Comparison of ENCODE assay signal across 9 cellular contexts in the genomic region with DNA sequence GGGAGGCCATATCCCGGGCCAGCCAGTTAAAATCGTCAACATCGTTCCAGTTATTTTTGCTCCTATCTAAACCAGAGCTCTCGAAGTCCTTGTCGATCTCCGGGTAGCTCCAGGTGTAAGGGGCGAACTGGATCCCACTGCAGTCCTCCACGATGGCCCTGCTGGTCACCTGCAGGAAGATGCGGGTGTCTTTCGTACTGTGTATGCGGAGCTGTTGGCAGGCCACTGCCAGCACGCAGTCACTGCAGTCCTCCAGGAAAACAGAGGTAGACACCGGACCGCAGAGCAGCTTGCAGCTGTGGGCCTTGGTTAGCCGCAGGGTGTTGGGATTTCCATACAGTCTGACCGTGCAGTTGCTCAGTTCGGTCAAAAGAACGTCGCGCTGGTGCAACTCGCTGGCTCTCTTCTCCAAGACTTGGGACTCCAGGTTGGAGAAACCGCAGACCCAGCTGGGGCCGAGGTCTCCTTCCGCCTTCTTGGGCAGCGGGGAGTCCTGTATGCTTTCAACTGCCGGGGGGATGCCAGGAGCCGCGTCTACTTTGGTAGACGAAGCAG. TPM values are rescaled to one million over a fixed set of nuclear protein-coding genes. Genes with fewer than 3 reads are reported as not detected.
DNase-seq lines count a peak whose midpoint lies in the region; ATAC-seq and TF ChIP-seq lines count a peak whose summit lies in the region.
"Had no signal": no experiment of that assay in that cellular context is flagged by ENCODE, and none has a peak within 500 bp of the region (broad histone marks: within the 10 kb centered on the region; RNA-seq: fewer than 3 reads in every experiment).

No MANE protein-coding gene starts in this region.

- peak overlapping the region; percentile 89 to 100 (median 100) for H3K4me3 Mint-ChIP-seq in T-cell

- peaks cover 27 to 35% (median 33%) of the 10 kb centered on the region in 3 donors for H3K4me1 Mint-ChIP-seq in T-cell

- peak overlapping the region; percentile 6 for H2AK5ac ChIP-seq in mesenchymal stem cell (ENCODE audit: low read length, severe bottlenecking)

- peak overlapping the region in 1 of 2 experiments; percentile 10 for H2BK12ac ChIP-seq in mesenchymal stem cell (ENCODE audit: low read length in 2 of 2)

- no peak for ATAC-seq in T-cell (replicated peaks in 1 of 4)
- ATAC-seq in HG03457 (IDR thresholded peaks at IDR 0.05; ENCODE audit: unreplicated experiment), result no peak
- no peak for ATAC-seq in GM19328 (IDR thresholded peaks at IDR 0.05; ENCODE audit: unreplicated experiment)

- peak overlapping the region in 1 of 2 experiments; percentile 60 for H3K23ac ChIP-seq in mesenchymal stem cell (ENCODE audit: low read length in 2 of 2)

- H3K4me3 ChIP-seq in mesenchymal stem cell (ENCODE audit: insufficient read depth in 1 of 2, low read depth in 1 of 2, low read length in 2 of 2) (peak overlapping the region; percentile 94 to 96), testis (peak overlapping the region; percentile 98 to 99)

- peak overlapping the region in 1 of 2 donors; percentile 100 for H3K27ac Mint-ChIP-seq in T-cell

- H2BK5ac ChIP-seq in mesenchymal stem cell (ENCODE audit: low read depth, low read length, poor library complexity, severe bottlenecking), result peak overlapping the region; percentile 33

- H2BK15ac ChIP-seq in mesenchymal stem cell (ENCODE audit: low read depth, poor library complexity, severe bottlenecking), result peak overlapping the region; percentile 98

- H3K9ac ChIP-seq in mesenchymal stem cell (ENCODE audit: low read length), result peak overlapping the region; percentile 98

- peaks cover 17% of the 10 kb centered on the region for H3K4me1 ChIP-seq in mesenchymal stem cell (ENCODE audit: control insufficient read depth, insufficient read depth, low read depth, low read length)
- peaks cover 23% of the 10 kb centered on the region for H3K4me1 ChIP-seq in testis

- TF ChIP-seq POLR2A in testis (IDR thresholded peaks at IDR 0.05), result no peak

- H3K4me2 ChIP-seq in mesenchymal stem cell (ENCODE audit: low read length, poor library complexity, severe bottlenecking), result peak overlapping the region; percentile 67

- H4K8ac ChIP-seq in mesenchymal stem cell (ENCODE audit: low read length), result peak overlapping the region; percentile 97

- TF ChIP-seq CTCF in GM20000 (IDR thresholded peaks at IDR 0.05; ENCODE audit: extremely low read depth, missing control alignments), result no peak
- no peak for TF ChIP-seq CTCF in testis (IDR thresholded peaks at IDR 0.05)

- H3K9me3 ChIP-seq in mesenchymal stem cell (ENCODE audit: control insufficient read depth, low read length), result no peaks in the 10 kb centered on the region
- H3K9me3 ChIP-seq in testis, result no peaks in the 10 kb centered on the region

- H3K27ac ChIP-seq in mesenchymal stem cell (ENCODE audit: low read length, poor library complexity, severe bottlenecking), result peak overlapping the region; percentile 98
- peak overlapping the region; percentile 91 to 93 for H3K27ac ChIP-seq in testis

- H2BK120ac ChIP-seq in mesenchymal stem cell (ENCODE audit: low read depth, low read length), result peak overlapping the region; percentile 85

- no peaks in the 10 kb centered on the region for H3K27me3 Mint-ChIP-seq in T-cell

- intact Hi-C loops in testis (cut with DNase I; ENCODE audit: low total_unique reads), result loop anchor here (5.0 kb wide), 1 partner anchor 37 kb away; a partner anchor contains a TSS

- 3% methylated on average over 29 of the region's 29 CpGs for WGBS in mesenchymal stem cell
- 1% methylated on average over 14 to 25 of the region's 29 CpGs for WGBS in testis, 2 donors

- H3K14ac ChIP-seq in mesenchymal stem cell (ENCODE audit: low read length in 2 of 2), result peak overlapping the region; percentile 78 to 86

- POLR2A ChIA-PET in T-cell (lab: Charles Lee), result interaction anchor here (0.5 to 4.3 kb wide), 17 partner anchors 22 to 269 kb away, joined by 3 to 101 read pairs (median 5); a partner anchor contains a TSS

- peaks cover 7 to 10% (median 10%) of the 10 kb centered on the region in 3 donors for H3K9me3 Mint-ChIP-seq in T-cell

- H3K18ac ChIP-seq in mesenchymal stem cell (ENCODE audit: low read depth in 1 of 2, low read length in 2 of 2), result peak overlapping the region; percentile 92 to 98

- DNase-seq in AML-193 (lab: John Stamatoyannopoulos, UW) (peak; percentile 40 to 42), GM20000 (ENCODE audit: low spot score) (peak; percentile 16), T-cell (peak in 12 of 34 experiments; percentile 9 to 33 (median 15)), dermis blood vessel endothelial cell (peak; percentile 38), mesenchymal stem cell (peak; percentile 67), testis (peak; percentile 35)

- peak overlapping the region; percentile 40 to 97 for H3K4ac ChIP-seq in mesenchymal stem cell (ENCODE audit: low read depth in 1 of 2, low read length in 2 of 2)

- CTCF ChIA-PET in T-cell (lab: Charles Lee), result interaction anchor here (0.7 to 2.6 kb wide), 6 partner anchors 19 to 148 kb away, joined by 3 to 21 read pairs (median 5); a partner anchor contains a TSS

- peaks cover 13% of the 10 kb centered on the region for H3K36me3 Mint-ChIP-seq in T-cell

- H4K91ac ChIP-seq in mesenchymal stem cell (ENCODE audit: low read length), result peak overlapping the region; percentile 2

- H3K36me3 ChIP-seq in mesenchymal stem cell (ENCODE audit: control insufficient read depth in 1 of 2, insufficient read depth in 2 of 2, low read depth in 1 of 2, low read length in 2 of 2) (peaks cover 3 to 10% of the 10 kb centered on the region in 2 experiments), testis (ENCODE audit: low read depth, missing control alignments) (no peaks in the 10 kb centered on the region)

- no peak overlapping the region for H2AFZ ChIP-seq in mesenchymal stem cell (ENCODE audit: low read depth, low read length)

- H3K79me1 ChIP-seq in mesenchymal stem cell (replicated peaks; ENCODE audit: low read length, poor library complexity, severe bottlenecking), result peaks cover 6% of the 10 kb centered on the region

- H3K27me3 ChIP-seq in mesenchymal stem cell (ENCODE audit: control insufficient read depth in 1 of 2, insufficient read depth in 1 of 2, low read length in 2 of 2) (no peaks in the 10 kb centered on the region), testis (no peaks in the 10 kb centered on the region)

RNA-seq across cellular contexts. Expression of a gene that starts 0.7 kb away (rescaled TPM):
- 10 to 100 TPM; 56.5 to 74.8 (median 59.4) TPM for total RNA-seq in T-cell
- 41.9 and 53.4 TPM in 2 replicates for total RNA-seq in dermis blood vessel endothelial cell
- polyA plus RNA-seq in mesenchymal stem cell (2013, experiment 1 of 2), result 20.5 TPM
- 22.6 TPM for polyA plus RNA-seq in mesenchymal stem cell (2013, experiment 2 of 2)
- 10 to 100 TPM; 40.2 to 52.1 TPM for total RNA-seq in testis
- 35.0 TPM for polyA plus RNA-seq in testis (ENCODE audit: insufficient read depth, low read depth, low replicate concordance)

RNA-seq across cellular contexts. Expression of a gene that starts 22.8 kb away (rescaled TPM):
- total RNA-seq in T-cell (under 1 TPM in 2 of 5 donors, not detected in 3; 0.12 to 0.13 TPM), dermis blood vessel endothelial cell (0.17 and 2.0 TPM in 2 replicates), testis (1 to 10 TPM; 6.0 to 6.6 TPM)
- 0.03 TPM for polyA plus RNA-seq in mesenchymal stem cell (2013, experiment 1 of 2)
- 0.07 TPM for polyA plus RNA-seq in mesenchymal stem cell (2013, experiment 2 of 2)
- 5.4 TPM for polyA plus RNA-seq in testis (ENCODE audit: insufficient read depth, low read depth, low replicate concordance)
- total RNA-seq: NCI-H460 had no signal

RNA-seq across cellular contexts. Expression of a gene that starts 36.7 kb away (rescaled TPM):
- total RNA-seq in T-cell (10 to 100 TPM; 33.1 to 39.5 (median 33.6) TPM), dermis blood vessel endothelial cell (4.9 and 6.8 TPM in 2 replicates), testis (10 to 100 TPM; 20.4 to 21.1 TPM)
- polyA plus RNA-seq in mesenchymal stem cell (2013, experiment 1 of 2), result 3.9 TPM
- 3.5 TPM for polyA plus RNA-seq in mesenchymal stem cell (2013, experiment 2 of 2)
- polyA plus RNA-seq in testis (ENCODE audit: insufficient read depth, low read depth, low replicate concordance), result 12.5 TPM
